8 cellular contexts compared by ENCODE assay signal in genomic region chr2:108533832-108534576, GRCh38. TPM values are rescaled to one million over a fixed set of nuclear protein-coding genes. Genes with fewer than 3 reads are reported as not detected.
DNase-seq lines count a peak whose midpoint lies in the region; ATAC-seq and TF ChIP-seq lines count a peak whose summit lies in the region.

LIMS1 (plus strand) TSS chr2:108534470; CDS start chr2:108534563, 93 bp downstream.

- peak; percentile 69 for DNase-seq in DMS153 (lab: John Stamatoyannopoulos, UW)
- DNase-seq in HuH-7 (ENCODE audit: low spot score), result peak; percentile 87
- DNase-seq in PC-9, result peak; percentile 90 to 93
- peak; percentile 85 for DNase-seq in activated T-cell treated with anti-CD3 and anti-CD28 coated beads, Interleukin-2, amount 50 U/mL, for 4 hours
- DNase-seq in myocyte (ENCODE audit: low read depth), result peak; percentile 88
- peak; percentile 73 to 87 for DNase-seq in stimulated activated CD8-positive, alpha-beta memory T cell treated with anti-CD3 and anti-CD28 coated beads, Interleukin-7, amount 100 ng/mL, for 4 hours (ENCODE audit: low read depth in 2 of 2)

- CTCF ChIA-PET in PC-9 (lab: Charles Lee), result interaction anchor here (0.6 to 1.3 kb wide), 2 partner anchors 50 to 313 kb away, joined by 3 read pairs; no protein-coding TSS in a partner anchor

- H2AFZ ChIP-seq in PC-9, result peak within 1 kb of the TSS; percentile 86

- H3K4me1 Mint-ChIP-seq in activated T-cell treated with anti-CD3 and anti-CD28 coated beads, Interleukin-2, amount 50 U/mL, for 4 hours (ENCODE audit: low read depth), result peaks cover 22% of the 10 kb centered on the region

- intact Hi-C loops in PC-9 (cut with micrococcal nuclease; ENCODE audit: unreplicated experiment), result loop anchor here (2.0 kb wide), 1 partner anchor 49 kb away; no protein-coding TSS in a partner anchor

- H3K4me2 ChIP-seq in PC-9, result peak within 1 kb of the TSS; percentile 93

- H3K36me3 Mint-ChIP-seq in activated T-cell treated with anti-CD3 and anti-CD28 coated beads, Interleukin-2, amount 50 U/mL, for 4 hours (ENCODE audit: insufficient read depth), result no peaks in the 10 kb centered on the region

- peaks cover 20% of the 10 kb centered on the region; the same call in 1 of the 2 replicates for H3F3A ChIP-seq in PC-9 (ENCODE audit: insufficient read depth, low read depth)

- H3K27me3 ChIP-seq in PC-9 (ENCODE audit: insufficient read depth, low read depth), result no peaks in the 10 kb centered on the region

- no peak for TF ChIP-seq CTCF in PC-9 (conservative IDR thresholded peaks at IDR 0.05)

- H3K36me3 ChIP-seq in PC-9 (ENCODE audit: low read depth), result no peaks in the 10 kb centered on the region

- peak within 1 kb of the TSS; percentile 83 for H3K27ac ChIP-seq in PC-9

- H3K4me3 Mint-ChIP-seq in activated T-cell treated with anti-CD3 and anti-CD28 coated beads, Interleukin-2, amount 50 U/mL, for 4 hours, result peak within 1 kb of the TSS; percentile 92

- ATAC-seq in GM21515 (IDR thresholded peaks at IDR 0.05; ENCODE audit: unreplicated experiment), result peak; percentile 92
- peak; percentile 94 to 97 for ATAC-seq in activated T-cell treated with anti-CD3 and anti-CD28 coated beads, Interleukin-2, amount 50 U/mL, for 4 hours
- peak; percentile 97 for ATAC-seq in esophagus mucosa

- H3K4me3 ChIP-seq in PC-9, result peak within 1 kb of the TSS; percentile 73

- H4K20me1 ChIP-seq in PC-9 (ENCODE audit: insufficient read depth), result peaks cover 3% of the 10 kb centered on the region; the same call in 1 of the 2 replicates

- POLR2A ChIA-PET in PC-9 (lab: Charles Lee; ENCODE audit: unreplicated experiment), result interaction anchor here (0.6 to 0.7 kb wide), 4 partner anchors 60 to 635 kb away, joined by 3 to 4 read pairs (median 4); no protein-coding TSS in a partner anchor

- BruUV-seq in PC-9 (replicated peaks; lab: Mats Ljungman, UMichigan), result no TSS peak

- H3K27me3 Mint-ChIP-seq in activated T-cell treated with anti-CD3 and anti-CD28 coated beads, Interleukin-2, amount 50 U/mL, for 4 hours (ENCODE audit: low read depth), result no peaks in the 10 kb centered on the region

- H3K4me1 ChIP-seq in PC-9 (replicated peaks; ENCODE audit: insufficient read depth), result peaks cover 15% of the 10 kb centered on the region

- H3K9me3 Mint-ChIP-seq in activated T-cell treated with anti-CD3 and anti-CD28 coated beads, Interleukin-2, amount 50 U/mL, for 4 hours, result no peaks in the 10 kb centered on the region

- H3K79me2 ChIP-seq in PC-9 (ENCODE audit: low read depth), result peaks cover 46% of the 10 kb centered on the region

- H3K9me2 ChIP-seq in PC-9 (ENCODE audit: insufficient read depth), result no peaks in the 10 kb centered on the region

- no peaks in the 10 kb centered on the region for H3K9me3 ChIP-seq in PC-9 (ENCODE audit: insufficient read depth, low read depth)

RNA-seq across cellular contexts. Expression of gene LIMS1, which starts in this region (rescaled TPM):
- total RNA-seq in PC-9 (2021) (58.2 and 61.6 TPM in 2 replicates), esophagus mucosa (29.1 TPM), myocyte (185 and 201 TPM in 2 replicates)
- total RNA-seq in activated T-cell treated with anti-CD3 and anti-CD28 coated beads, Interleukin-2, amount 50 U/mL, for 4 hours, result 10 to 100 TPM; 40.2 to 45.0 (median 41.2) TPM
- polyA plus RNA-seq in myocyte (2012), result 112 TPM

Comparison
In these comparisons a context has a peak if more than half of its experiments do, and no peak if none do; other contexts are left out.
1. Peak in every context shown above with its lines: DNase-seq, ATAC-seq, H3K4me3 ChIP-seq and H3K27ac ChIP-seq.